ENCODE assay signal across 12 cellular contexts in the genomic region with DNA sequence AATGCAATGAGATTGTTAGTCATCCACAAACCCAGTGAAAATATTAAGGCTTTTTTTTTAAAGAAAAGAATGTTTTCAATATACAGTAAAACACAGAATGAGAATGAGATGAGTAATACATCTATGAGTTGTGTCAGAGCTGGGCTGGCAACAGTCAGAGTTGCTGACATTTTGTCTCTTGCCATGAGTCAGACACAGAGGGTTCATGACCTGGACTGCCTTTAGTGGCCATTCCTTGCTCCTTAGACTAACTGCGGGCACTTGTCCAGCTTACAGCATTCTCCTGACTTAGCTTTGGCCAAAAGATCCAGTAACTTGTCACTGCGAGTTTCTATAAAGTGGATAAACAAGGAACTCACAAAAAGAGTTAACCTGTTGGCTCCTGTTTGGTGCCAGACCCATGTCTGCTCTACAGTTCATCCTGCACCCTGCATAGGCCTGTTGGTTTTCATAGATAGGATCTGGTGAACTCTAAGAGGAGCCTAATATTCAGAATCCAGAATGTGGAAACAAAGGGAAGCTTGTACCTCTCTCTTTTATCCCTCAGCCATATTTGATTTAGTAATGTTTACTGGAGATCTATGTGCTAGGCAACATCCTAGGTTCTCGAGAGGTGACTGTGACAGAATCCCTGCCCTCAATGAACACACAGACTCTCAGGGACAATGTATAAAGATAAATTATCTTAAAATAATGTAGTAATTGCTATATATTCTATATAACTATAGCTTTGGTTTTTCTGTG.
DNase-seq lines count a peak whose midpoint lies in the region; ATAC-seq, FAIRE-seq and TF ChIP-seq lines count a peak whose summit lies in the region.
"Had no signal": no experiment of that assay in that cellular context is flagged by ENCODE, and none has a peak within 500 bp of the region (broad histone marks: within the 10 kb centered on the region; RNA-seq: fewer than 3 reads in every experiment).

No MANE protein-coding gene starts in this region.

- in situ Hi-C loops in gastrocnemius medialis (cut with MboI; ENCODE audit: low sequenced_read_pairs in 4 of 4), result no loop called here

- no peaks in the 10 kb centered on the region for H3K36me3 ChIP-seq in gastrocnemius medialis

- intact Hi-C loops in gastrocnemius medialis (cut with DNase I; ENCODE audit: low total_unique reads), result no loop called here

- TF ChIP-seq CTCF in fibroblast of the aortic adventitia (IDR thresholded peaks at IDR 0.05; ENCODE audit: insufficient read depth, low read length) (no peak), gastrocnemius medialis (IDR thresholded peaks at IDR 0.05 in 4 of 5, conservative IDR thresholded peaks at IDR 0.05 in 1 of 5) (no peak), GM20000 (IDR thresholded peaks at IDR 0.05; ENCODE audit: extremely low read depth, missing control alignments) (no peak)

- no peak for FAIRE-seq in frontal cortex (lab: Jason Lieb, UNC)
- FAIRE-seq: GM12892, TTC549 had no signal

- DNase-seq in DMS53 (lab: John Stamatoyannopoulos, UW) (peak; percentile 4), DMS53 treated with DMSO at 0.1 percent for 48 hours (lab: John Stamatoyannopoulos, UW; ENCODE audit: unreplicated experiment) (no peak), RPMI7951 (ENCODE audit: low read depth) (peak; percentile 99), fibroblast of the aortic adventitia (ENCODE audit: low read depth) (peak; percentile 98), gastrocnemius medialis (peak; percentile 11 to 48), GM20000 (ENCODE audit: low spot score) (no peak), frontal cortex (ENCODE audit: low spot score in 2 of 2) (no peak)
- DNase-seq: NCI-H1930 had no signal

- TF ChIP-seq POLR2A in gastrocnemius medialis (IDR thresholded peaks at IDR 0.05), result no peak

- no peaks in the 10 kb centered on the region for H3K9me3 ChIP-seq in gastrocnemius medialis

- H3K27ac ChIP-seq in gastrocnemius medialis, result no peak overlapping the region
- H3K27ac ChIP-seq: 22Rv1 had no signal

- ATAC-seq in gastrocnemius medialis (peak; percentile 79 to 90), HG02885 (IDR thresholded peaks at IDR 0.05; ENCODE audit: poor library complexity, unreplicated experiment) (no peak)

- no peaks in the 10 kb centered on the region for H3K27me3 ChIP-seq in gastrocnemius medialis

- H3K4me3 ChIP-seq in fibroblast of the aortic adventitia (ENCODE audit: low read depth, low read length) (no peak overlapping the region), gastrocnemius medialis (no peak overlapping the region)

- H3K4me1 ChIP-seq in gastrocnemius medialis, result no peaks in the 10 kb centered on the region

Comparison
In these comparisons a context has a peak if more than half of its experiments do, and no peak if none do; other contexts are left out.
1. DNase-seq: peak in DMS53 (single experiment), RPMI7951 (single experiment), fibroblast of the aortic adventitia (single experiment) and gastrocnemius medialis (2 of 2); none in DMS53 treated with DMSO at 0.1 percent for 48 hours (single experiment), GM20000 (single experiment) and frontal cortex (0 of 2).